In genomic region chr7:67104937-67105336, GRCh38 we compare ENCODE assay signal across 8 cellular contexts.
DNase-seq lines count a peak whose midpoint lies in the region; ATAC-seq, FAIRE-seq and TF ChIP-seq lines count a peak whose summit lies in the region.
"Not testable (repeated sequence)": the region's sequence is repeated elsewhere in the genome, so short reads cannot be mapped to it uniquely, and the experiment has no call there.

No MANE protein-coding gene starts in this region.

- not testable (repeated sequence) for DNase-seq in CD4-positive, CD25-positive, alpha-beta regulatory T cell; GM12891 (ENCODE audit: insufficient read length, low spot score); activated CD8-positive, alpha-beta memory T cell treated with anti-CD3 and anti-CD28 coated beads, Interleukin-2, amount 10 ng/mL, durations not matched to agents 7 days and 5 days; omental fat pad (ENCODE audit: low spot score); stimulated activated naive CD8-positive, alpha-beta T cell treated with anti-CD3 and anti-CD28 coated beads, Interleukin-15, amount 100 ng/mL, for 72 hours
- DNase-seq in OCI-M1 (lab: John Stamatoyannopoulos, UW) (peak; percentile 76), amniotic epithelial cell (ENCODE audit: low read depth) (peak; percentile 11), mesenchymal stem cell (peak; percentile 12)

- not testable (repeated sequence) for H3K9ac ChIP-seq in mesenchymal stem cell (ENCODE audit: low read length)

- not testable (repeated sequence) for TF ChIP-seq POLR2A in GM12891 (IDR thresholded peaks at IDR 0.05; ENCODE audit: low read depth, low read length)

- not testable (repeated sequence) for H3K23ac ChIP-seq in mesenchymal stem cell (ENCODE audit: low read length in 2 of 2)

- H2BK120ac ChIP-seq in mesenchymal stem cell (ENCODE audit: low read depth, low read length): peak overlapping the region; percentile 61

- H3K79me1 ChIP-seq in mesenchymal stem cell (replicated peaks; ENCODE audit: low read length, poor library complexity, severe bottlenecking): not testable (repeated sequence)

- not testable (repeated sequence) for H3K4ac ChIP-seq in mesenchymal stem cell (ENCODE audit: low read depth in 1 of 2, low read length in 2 of 2)

- H3K27me3 ChIP-seq in CD4-positive, CD25-positive, alpha-beta regulatory T cell (ENCODE audit: control insufficient read depth, insufficient read depth, low read length); mesenchymal stem cell (ENCODE audit: control insufficient read depth in 1 of 2, insufficient read depth in 1 of 2, low read length in 2 of 2): not testable (repeated sequence)

- H4K91ac ChIP-seq in mesenchymal stem cell (ENCODE audit: low read length): not testable (repeated sequence)

- H3K4me2 ChIP-seq in mesenchymal stem cell (ENCODE audit: low read length, poor library complexity, severe bottlenecking): not testable (repeated sequence)

- H3K4me3 Mint-ChIP-seq in CD4-positive, CD25-positive, alpha-beta regulatory T cell: peak overlapping the region in 1 of 4 donors; percentile 88
- not testable (repeated sequence) for H3K4me3 Mint-ChIP-seq in activated CD8-positive, alpha-beta memory T cell treated with anti-CD3 and anti-CD28 coated beads, Interleukin-2, amount 10 ng/mL, durations not matched to agents 7 days and 5 days; stimulated activated naive CD8-positive, alpha-beta T cell treated with anti-CD3 and anti-CD28 coated beads, Interleukin-15, amount 100 ng/mL, for 72 hours

- not testable (repeated sequence) for H2BK5ac ChIP-seq in mesenchymal stem cell (ENCODE audit: low read depth, low read length, poor library complexity, severe bottlenecking)

- peak overlapping the region in 1 of 2 experiments; percentile 66 for H2BK12ac ChIP-seq in mesenchymal stem cell (ENCODE audit: low read length in 2 of 2)

- FAIRE-seq in GM12891 (lab: Jason Lieb, UNC): peak; percentile 47

- H2AK5ac ChIP-seq in mesenchymal stem cell (ENCODE audit: low read length, severe bottlenecking): not testable (repeated sequence)

- peak overlapping the region in 1 of 2 experiments; percentile 46 for H3K18ac ChIP-seq in mesenchymal stem cell (ENCODE audit: low read depth in 1 of 2, low read length in 2 of 2)

- not testable (repeated sequence) for H2BK15ac ChIP-seq in mesenchymal stem cell (ENCODE audit: low read depth, poor library complexity, severe bottlenecking)

- H3K4me3 ChIP-seq in CD4-positive, CD25-positive, alpha-beta regulatory T cell (ENCODE audit: low read depth, low read length); mesenchymal stem cell (ENCODE audit: insufficient read depth in 1 of 2, low read depth in 1 of 2, low read length in 2 of 2): not testable (repeated sequence)

- H2AFZ ChIP-seq in mesenchymal stem cell (ENCODE audit: low read depth, low read length): not testable (repeated sequence)

- H3K27me3 Mint-ChIP-seq in CD4-positive, CD25-positive, alpha-beta regulatory T cell; activated CD8-positive, alpha-beta memory T cell treated with anti-CD3 and anti-CD28 coated beads, Interleukin-2, amount 10 ng/mL, durations not matched to agents 7 days and 5 days; stimulated activated naive CD8-positive, alpha-beta T cell treated with anti-CD3 and anti-CD28 coated beads, Interleukin-15, amount 100 ng/mL, for 72 hours: not testable (repeated sequence)

- not testable (repeated sequence) for H3K9me3 ChIP-seq in CD4-positive, CD25-positive, alpha-beta regulatory T cell (ENCODE audit: control insufficient read depth in 2 of 2, low read length in 2 of 2); mesenchymal stem cell (ENCODE audit: control insufficient read depth, low read length)

- H4K8ac ChIP-seq in mesenchymal stem cell (ENCODE audit: low read length): not testable (repeated sequence)

- CTCF ChIA-PET in activated CD8-positive, alpha-beta memory T cell treated with anti-CD3 and anti-CD28 coated beads, Interleukin-2, amount 10 ng/mL, durations not matched to agents 7 days and 5 days (lab: Charles Lee): not testable (repeated sequence)

- H3K14ac ChIP-seq in mesenchymal stem cell (ENCODE audit: low read length in 2 of 2): not testable (repeated sequence)

- TF ChIP-seq CTCF in omental fat pad (IDR thresholded peaks at IDR 0.05): not testable (repeated sequence)

- not testable (repeated sequence) for H3K27ac ChIP-seq in CD4-positive, CD25-positive, alpha-beta regulatory T cell (ENCODE audit: insufficient read depth, low read length, poor library complexity, severe bottlenecking); mesenchymal stem cell (ENCODE audit: low read length, poor library complexity, severe bottlenecking)

- H3K9me3 Mint-ChIP-seq in CD4-positive, CD25-positive, alpha-beta regulatory T cell; activated CD8-positive, alpha-beta memory T cell treated with anti-CD3 and anti-CD28 coated beads, Interleukin-2, amount 10 ng/mL, durations not matched to agents 7 days and 5 days (ENCODE audit: low read depth): not testable (repeated sequence)
- peaks cover 10 to 12% of the 10 kb centered on the region in 2 donors for H3K9me3 Mint-ChIP-seq in stimulated activated naive CD8-positive, alpha-beta T cell treated with anti-CD3 and anti-CD28 coated beads, Interleukin-15, amount 100 ng/mL, for 72 hours

- H3K36me3 Mint-ChIP-seq in CD4-positive, CD25-positive, alpha-beta regulatory T cell: peaks cover 39% of the 10 kb centered on the region
- peaks cover 39% of the 10 kb centered on the region for H3K36me3 Mint-ChIP-seq in activated CD8-positive, alpha-beta memory T cell treated with anti-CD3 and anti-CD28 coated beads, Interleukin-2, amount 10 ng/mL, durations not matched to agents 7 days and 5 days

- 72% methylated on average over 2 of the region's 4 CpGs for WGBS in mesenchymal stem cell

- H3K27ac Mint-ChIP-seq in CD4-positive, CD25-positive, alpha-beta regulatory T cell: peak overlapping the region in 2 of 3 donors; percentile 83 to 84
- not testable (repeated sequence) for H3K27ac Mint-ChIP-seq in activated CD8-positive, alpha-beta memory T cell treated with anti-CD3 and anti-CD28 coated beads, Interleukin-2, amount 10 ng/mL, durations not matched to agents 7 days and 5 days
- H3K27ac Mint-ChIP-seq in stimulated activated naive CD8-positive, alpha-beta T cell treated with anti-CD3 and anti-CD28 coated beads, Interleukin-15, amount 100 ng/mL, for 72 hours: peak overlapping the region in 1 of 2 donors; percentile 46

- not testable (repeated sequence) for H3K36me3 ChIP-seq in CD4-positive, CD25-positive, alpha-beta regulatory T cell (ENCODE audit: control insufficient read depth, insufficient read depth, low read length); mesenchymal stem cell (ENCODE audit: control insufficient read depth in 1 of 2, insufficient read depth in 2 of 2, low read depth in 1 of 2, low read length in 2 of 2)

- ATAC-seq in CD4-positive, CD25-positive, alpha-beta regulatory T cell (ENCODE audit: low read depth in 2 of 2): not testable (repeated sequence)
- ATAC-seq in activated CD8-positive, alpha-beta memory T cell treated with anti-CD3 and anti-CD28 coated beads, Interleukin-2, amount 10 ng/mL, durations not matched to agents 7 days and 5 days: peak; percentile 30
- peak; percentile 48 for ATAC-seq in omental fat pad (ENCODE audit: low FRiP score)
- ATAC-seq in stimulated activated naive CD8-positive, alpha-beta T cell treated with anti-CD3 and anti-CD28 coated beads, Interleukin-15, amount 100 ng/mL, for 72 hours: peak; percentile 46

- H3K4me1 ChIP-seq in CD4-positive, CD25-positive, alpha-beta regulatory T cell (ENCODE audit: control insufficient read depth, insufficient read depth, low read length, poor library complexity, severe bottlenecking); mesenchymal stem cell (ENCODE audit: control insufficient read depth, insufficient read depth, low read depth, low read length): not testable (repeated sequence)

- peaks cover 5 to 25% (median 18%) of the 10 kb centered on the region in 4 donors for H3K4me1 Mint-ChIP-seq in CD4-positive, CD25-positive, alpha-beta regulatory T cell
- peaks cover 13% of the 10 kb centered on the region for H3K4me1 Mint-ChIP-seq in activated CD8-positive, alpha-beta memory T cell treated with anti-CD3 and anti-CD28 coated beads, Interleukin-2, amount 10 ng/mL, durations not matched to agents 7 days and 5 days
- peaks cover 18% of the 10 kb centered on the region for H3K4me1 Mint-ChIP-seq in stimulated activated naive CD8-positive, alpha-beta T cell treated with anti-CD3 and anti-CD28 coated beads, Interleukin-15, amount 100 ng/mL, for 72 hours
